18 cellular contexts compared by ENCODE assay signal in the genomic region with DNA sequence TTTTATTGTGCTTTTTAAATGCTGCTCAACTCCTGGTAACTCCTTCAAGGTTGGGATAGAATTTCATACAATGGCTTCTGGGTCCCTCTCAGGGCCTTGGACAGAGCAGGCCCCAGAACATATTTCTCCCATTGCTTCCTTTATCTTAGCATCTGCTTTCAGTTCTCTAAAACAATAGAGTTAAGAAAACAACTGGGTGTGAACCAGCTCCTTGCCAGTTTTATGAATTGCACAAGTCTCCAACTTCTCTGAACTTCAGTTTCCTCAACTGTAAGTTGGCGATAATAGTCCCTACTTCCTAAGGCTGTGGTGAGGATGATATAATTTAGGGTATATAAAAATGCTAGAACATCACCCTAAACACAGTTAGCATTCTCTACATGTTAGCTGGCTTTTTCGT.
DNase-seq lines count a peak whose midpoint lies in the region; ATAC-seq and TF ChIP-seq lines count a peak whose summit lies in the region.
"Had no signal": no experiment of that assay in that cellular context is flagged by ENCODE, and none has a peak within 500 bp of the region (broad histone marks: within the 10 kb centered on the region; RNA-seq: fewer than 3 reads in every experiment).

No MANE protein-coding gene starts in this region.

- DNase-seq in NB4 (ENCODE audit: low read depth) (peak; percentile 96), choroid plexus epithelial cell (ENCODE audit: low read depth) (peak; percentile 12), DMS53 (lab: John Stamatoyannopoulos, UW) (no peak), omental fat pad (ENCODE audit: low spot score) (no peak), NCI-H526 (lab: John Stamatoyannopoulos, UW) (no peak)
- DNase-seq: activated CD4-positive, alpha-beta T cell treated with anti-CD3 and anti-CD28 coated beads for 1 hour; activated naive CD8-positive, alpha-beta T cell treated with anti-CD3 and anti-CD28 coated beads for 36 hours; activated T-cell treated with anti-CD3 and anti-CD28 coated beads for 4 hours; central memory CD4-positive, alpha-beta T cell; natural killer cell; NCI-H1436; NCI-H446 treated with DMSO at 0.1 percent for 48 hours; right cardiac atrium; stimulated activated CD8-positive, alpha-beta memory T cell treated with anti-CD3 and anti-CD28 coated beads, Interleukin-4, amount 100 ng/mL, for 48 hours; T-helper 1 cell had no signal

- H3K27ac ChIP-seq in neutrophil = peak overlapping the region; percentile 57

- no peak for TF ChIP-seq POLR2A in NB4 (IDR thresholded peaks at IDR 0.05; ENCODE audit: extremely low read depth, insufficient read length)

- peaks cover 18 to 20% of the 10 kb centered on the region in 2 experiments for H3K4me1 ChIP-seq in neutrophil (ENCODE audit: control insufficient read depth in 1 of 2, insufficient read depth in 1 of 2, low read depth in 1 of 2, low read length in 1 of 2)

- H3K27me3 ChIP-seq in neutrophil = no peaks in the 10 kb centered on the region

- no peak overlapping the region for H3K4me3 ChIP-seq in NB4 (ENCODE audit: low read depth, low read length)
- H3K4me3 ChIP-seq in choroid plexus epithelial cell (ENCODE audit: low read depth, low read length) = no peak overlapping the region
- H3K4me3 ChIP-seq in neutrophil (ENCODE audit: low read depth in 1 of 2, low read length in 1 of 2) = no peak overlapping the region

- TF ChIP-seq CTCF in NB4 (IDR thresholded peaks at IDR 0.05; ENCODE audit: low read depth, low read length) = no peak
- TF ChIP-seq CTCF in choroid plexus epithelial cell (conservative IDR thresholded peaks at IDR 0.05; ENCODE audit: low read depth, low read length) = no peak
- no peak for TF ChIP-seq CTCF in neutrophil (IDR thresholded peaks at IDR 0.05)
- no peak for TF ChIP-seq CTCF in omental fat pad (IDR thresholded peaks at IDR 0.05)

- ATAC-seq in GM19351 (IDR thresholded peaks at IDR 0.05; ENCODE audit: unreplicated experiment) = peak; percentile 53
- ATAC-seq in GM21737 (IDR thresholded peaks at IDR 0.05; ENCODE audit: unreplicated experiment) = no peak
- no peak for ATAC-seq in omental fat pad (ENCODE audit: low FRiP score)

- no peaks in the 10 kb centered on the region for H3K36me3 ChIP-seq in neutrophil

- H3K9me3 ChIP-seq in neutrophil = no peaks in the 10 kb centered on the region

Comparison
In these comparisons a context has a peak if more than half of its experiments do, and no peak if none do; other contexts are left out.
1. DNase-seq: peak in NB4 (single experiment) and choroid plexus epithelial cell (single experiment); none in DMS53 (single experiment), omental fat pad (single experiment) and NCI-H526 (0 of 2).